28 cellular contexts compared by ENCODE assay signal in genomic region chr6:143657809-143658208, GRCh38.
"Had no signal": no experiment of that assay in that cellular context is flagged by ENCODE, and none has a peak within 500 bp of the region (broad histone marks: within the 10 kb centered on the region; RNA-seq: fewer than 3 reads in every experiment).

No MANE protein-coding gene starts in this region.

- H3K4me3 ChIP-seq: stomach, suprapubic skin, testis, thoracic aorta, thyroid gland, tibial artery, tibial nerve, transverse colon, upper lobe of left lung, upper lobe of right lung, uterus, vagina had no signal

- ATAC-seq: stimulated activated effector memory CD8-positive, alpha-beta T cell treated with anti-CD3 and anti-CD28 coated beads, Interleukin-12 subunit alpha, Interleukin-12 subunit beta, amount 100 ng/mL, for 72 hours; stimulated activated memory B cell treated with anti-CD40 and anti-IgM and Interleukin-4, amounts not matched to agents 10 μg/mL and 1 μg/mL and 100 μg/mL, for 72 hours; stimulated activated naive B cell treated with anti-CD40 and anti-IgM and Interleukin-4, amounts not matched to agents 10 μg/mL and 1 μg/mL and 100 μg/mL, for 72 hours; stimulated activated naive CD8-positive, alpha-beta T cell treated with anti-CD3 and anti-CD28 coated beads, Interleukin-15, amount 100 ng/mL, for 72 hours; stimulated activated naive CD8-positive, alpha-beta T cell treated with anti-CD3 and anti-CD28 coated beads, Interleukin-15, Interleukin-2, amounts not matched to agents 100 U/mL and 50 U/mL, for 24 hours; upper lobe of right lung had no signal

- H3K36me3 ChIP-seq: stomach, suprapubic skin, thoracic aorta, thyroid gland, tibial artery, tibial nerve, transverse colon, upper lobe of left lung, upper lobe of right lung, uterus, vagina had no signal

- H3K27ac Mint-ChIP-seq: stimulated activated effector memory CD8-positive, alpha-beta T cell treated with anti-CD3 and anti-CD28 coated beads, Interleukin-12 subunit alpha, Interleukin-12 subunit beta, amount 100 ng/mL, for 72 hours; stimulated activated memory B cell treated with anti-CD40 and anti-IgM and Interleukin-4, amounts not matched to agents 10 μg/mL and 1 μg/mL and 100 μg/mL, for 72 hours; stimulated activated naive B cell treated with anti-CD40 and anti-IgM and Interleukin-4, amounts not matched to agents 10 μg/mL and 1 μg/mL and 100 μg/mL, for 72 hours; stimulated activated naive CD8-positive, alpha-beta T cell treated with anti-CD3 and anti-CD28 coated beads, Interleukin-15, amount 100 ng/mL, for 72 hours; stimulated activated naive CD8-positive, alpha-beta T cell treated with anti-CD3 and anti-CD28 coated beads, Interleukin-15, Interleukin-2, amounts not matched to agents 100 ng/mL and 50 ng/mL, for 24 hours; type B pancreatic cell had no signal

- H3K4me1 Mint-ChIP-seq: stimulated activated memory B cell treated with anti-CD40 and anti-IgM and Interleukin-4, amounts not matched to agents 10 μg/mL and 1 μg/mL and 100 μg/mL, for 72 hours; stimulated activated naive B cell treated with anti-CD40 and anti-IgM and Interleukin-4, amounts not matched to agents 10 μg/mL and 1 μg/mL and 100 μg/mL, for 72 hours; stimulated activated naive CD8-positive, alpha-beta T cell treated with anti-CD3 and anti-CD28 coated beads, Interleukin-15, amount 100 ng/mL, for 72 hours had no signal

- H3K27me3 Mint-ChIP-seq: stimulated activated memory B cell treated with anti-CD40 and anti-IgM and Interleukin-4, amounts not matched to agents 10 μg/mL and 1 μg/mL and 100 μg/mL, for 72 hours; stimulated activated naive B cell treated with anti-CD40 and anti-IgM and Interleukin-4, amounts not matched to agents 10 μg/mL and 1 μg/mL and 100 μg/mL, for 72 hours; stimulated activated naive CD8-positive, alpha-beta T cell treated with anti-CD3 and anti-CD28 coated beads, Interleukin-15, amount 100 ng/mL, for 72 hours; stimulated activated naive CD8-positive, alpha-beta T cell treated with anti-CD3 and anti-CD28 coated beads, Interleukin-15, Interleukin-2, amounts not matched to agents 100 ng/mL and 50 ng/mL, for 24 hours; type B pancreatic cell had no signal

- H3K9me3 ChIP-seq: suprapubic skin, testis, thoracic aorta, thyroid gland, transverse colon, upper lobe of right lung, uterus, vagina had no signal

- H3K36me3 Mint-ChIP-seq: stimulated activated effector memory CD8-positive, alpha-beta T cell treated with anti-CD3 and anti-CD28 coated beads, Interleukin-12 subunit alpha, Interleukin-12 subunit beta, amount 100 ng/mL, for 72 hours; type B pancreatic cell had no signal

- H3K4me3 Mint-ChIP-seq: stimulated activated effector memory CD8-positive, alpha-beta T cell treated with anti-CD3 and anti-CD28 coated beads, Interleukin-12 subunit alpha, Interleukin-12 subunit beta, amount 100 ng/mL, for 72 hours; stimulated activated memory B cell treated with anti-CD40 and anti-IgM and Interleukin-4, amounts not matched to agents 10 μg/mL and 1 μg/mL and 100 μg/mL, for 72 hours; stimulated activated naive B cell treated with anti-CD40 and anti-IgM and Interleukin-4, amounts not matched to agents 10 μg/mL and 1 μg/mL and 100 μg/mL, for 72 hours; stimulated activated naive CD8-positive, alpha-beta T cell treated with anti-CD3 and anti-CD28 coated beads, Interleukin-15, amount 100 ng/mL, for 72 hours; stimulated activated naive CD8-positive, alpha-beta T cell treated with anti-CD3 and anti-CD28 coated beads, Interleukin-15, Interleukin-2, amounts not matched to agents 100 ng/mL and 50 ng/mL, for 24 hours; type B pancreatic cell had no signal

- DNase-seq: stimulated activated CD4-positive, alpha-beta T cell treated with anti-CD3 and anti-CD28 coated beads, Interleukin-2, amount 100 ng/mL, for 48 hours; stimulated activated CD4-positive, alpha-beta T cell treated with anti-CD3 and anti-CD28 coated beads, Interleukin-4, amount 100 ng/mL, for 1 hour; stimulated activated CD4-positive, alpha-beta T cell treated with anti-CD3 and anti-CD28 coated beads, Interleukin-4, amount 100 ng/mL, for 24 hours; stimulated activated CD4-positive, alpha-beta T cell treated with anti-CD3 and anti-CD28 coated beads, Interleukin-4, amount 100 ng/mL, for 4 hours; stimulated activated CD8-positive, alpha-beta memory T cell treated with anti-CD3 and anti-CD28 coated beads, Interleukin-4, amount 100 ng/mL, for 48 hours; stimulated activated naive B cell treated with anti-CD40 and anti-IgM and Interleukin-4, amounts not matched to agents 10 μg/mL and 1 μg/mL and 100 μg/mL, for 72 hours; stimulated activated naive CD4-positive, alpha-beta T cell; stimulated activated naive CD4-positive, alpha-beta T cell treated with Interleukin-2 at 50 U/mL for 16 hours; stimulated activated naive CD8-positive, alpha-beta T cell treated with anti-CD3 and anti-CD28 coated beads, Interleukin-15, amount 100 ng/mL, for 72 hours; stimulated activated naive CD8-positive, alpha-beta T cell treated with anti-CD3 and anti-CD28 coated beads, Interleukin-15, Interleukin-2, amounts not matched to agents 100 U/mL and 50 U/mL, for 24 hours; stomach; substantia nigra; testis; thyroid gland; tibial artery; transverse colon; trophoblast cell; upper lobe of left lung; upper lobe of right lung; uterus had no signal

- H3K4me1 ChIP-seq: testis, thyroid gland, tibial nerve, upper lobe of left lung, upper lobe of right lung, uterus had no signal

- H3K27ac ChIP-seq: stomach, suprapubic skin, testis, thoracic aorta, thyroid gland, tibial artery, tibial nerve, transverse colon, upper lobe of left lung, upper lobe of right lung, uterus, vagina had no signal

- H3K27me3 ChIP-seq: stomach, suprapubic skin, testis, thyroid gland, tibial artery, tibial nerve, transverse colon, upper lobe of left lung, upper lobe of right lung, uterus, vagina had no signal
